11 cellular contexts compared by ENCODE assay signal in the genomic region with DNA sequence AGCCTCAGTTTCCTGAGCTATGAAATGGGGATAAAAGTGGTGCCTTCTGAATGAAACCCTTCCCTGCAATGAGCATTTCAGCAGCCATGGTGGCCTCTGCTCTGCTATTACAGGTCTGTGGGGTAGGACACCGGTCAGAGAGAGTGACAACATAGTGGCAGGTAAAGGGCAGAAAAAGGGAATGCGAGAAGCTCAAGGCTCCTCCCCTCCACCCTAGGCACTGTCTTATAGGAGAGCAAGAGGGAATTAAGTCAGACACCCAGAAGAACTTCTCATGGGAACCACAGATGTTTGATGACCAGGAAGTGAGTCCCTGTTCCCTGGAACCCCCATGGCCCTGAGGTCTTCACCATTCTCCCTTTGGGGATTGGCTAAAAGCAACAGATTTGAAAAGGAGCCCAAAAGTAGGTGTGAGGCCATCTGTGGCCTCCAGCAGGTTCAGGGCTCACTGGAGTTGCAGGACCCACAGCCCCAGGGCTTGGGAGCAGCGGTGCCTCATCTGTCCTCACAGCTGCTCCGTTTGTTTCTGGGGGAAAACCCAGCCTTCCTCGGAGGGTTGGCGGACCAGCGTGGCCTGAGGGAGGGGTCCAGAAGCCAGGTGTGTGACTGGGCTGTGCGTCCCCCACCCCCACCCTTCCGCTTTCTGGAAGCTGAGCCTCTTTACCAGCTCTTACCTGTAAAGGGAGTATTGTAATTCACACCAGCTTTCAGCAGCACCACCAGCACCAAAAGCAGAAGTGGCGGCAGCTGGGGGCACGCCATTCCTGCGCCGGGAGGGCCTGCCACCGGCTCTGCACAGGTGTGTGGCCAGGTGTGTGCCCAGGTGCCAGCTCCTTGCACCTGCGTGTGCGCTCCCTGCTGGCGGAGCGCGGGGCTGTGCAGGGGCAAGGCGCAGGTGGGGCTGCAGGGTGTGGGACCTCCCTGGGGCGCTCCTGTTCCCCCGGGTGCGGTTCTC. TPM values are rescaled to one million over a fixed set of nuclear protein-coding genes. Genes with fewer than 3 reads are reported as not detected.
DNase-seq lines count a peak whose midpoint lies in the region; ATAC-seq, FAIRE-seq and TF ChIP-seq lines count a peak whose summit lies in the region.
"Had no signal": no experiment of that assay in that cellular context is flagged by ENCODE, and none has a peak within 500 bp of the region (broad histone marks: within the 10 kb centered on the region; RNA-seq: fewer than 3 reads in every experiment).

No MANE protein-coding gene starts in this region.

- no peak overlapping the region for H3K4me3 Mint-ChIP-seq in natural killer cell
- H3K4me3 Mint-ChIP-seq: CD8-positive, alpha-beta T cell had no signal

- TF ChIP-seq CTCF in HEK293 (tag by site-specific recombination; IDR thresholded peaks at IDR 0.05) (no peak), PC-9 (conservative IDR thresholded peaks at IDR 0.05) (peak; percentile 63), kidney (IDR thresholded peaks at IDR 0.05; ENCODE audit: borderline replicate concordance, extremely low read depth, insufficient read depth) (peak; percentile 24), natural killer cell (IDR thresholded peaks at IDR 0.05) (no peak)

- H3K4me3 ChIP-seq in HEK293 (ENCODE audit: low read depth, low read length) (no peak overlapping the region), PC-9 (peak overlapping the region; percentile 54), kidney (ENCODE audit: low read length in 2 of 2) (no peak overlapping the region)
- H3K4me3 ChIP-seq: cardiac muscle cell had no signal

- no peaks in the 10 kb centered on the region for H4K20me1 ChIP-seq in PC-9 (ENCODE audit: insufficient read depth)

- H3K27me3 Mint-ChIP-seq in natural killer cell (ENCODE audit: low read depth in 2 of 2), result peaks cover 16 to 25% of the 10 kb centered on the region in 2 donors

- POLR2A ChIA-PET in HEK293 (lab: Yijun Ruan, JAX) (interaction anchor here (0.5 kb wide), 2 partner anchors 60 to 400 kb away, joined by 3 read pairs; no protein-coding TSS in a partner anchor), PC-9 (lab: Charles Lee; ENCODE audit: unreplicated experiment) (interaction anchor here (0.6 to 1.1 kb wide), 4 partner anchors 27 to 90 kb away, joined by 3 to 8 read pairs (median 4); a partner anchor contains a TSS)

- H3K4me1 Mint-ChIP-seq in natural killer cell, result peaks cover 0 to 5% of the 10 kb centered on the region in 2 donors

- H3K4me1 ChIP-seq in HEK293 (ENCODE audit: control insufficient read depth, insufficient read depth, low read length) (no peaks in the 10 kb centered on the region), PC-9 (replicated peaks; ENCODE audit: insufficient read depth) (peaks cover 39% of the 10 kb centered on the region), kidney (ENCODE audit: control insufficient read depth in 1 of 2, insufficient read depth in 1 of 2, low read depth in 1 of 2, low read length in 2 of 2) (no peaks in the 10 kb centered on the region)

- peak overlapping the region; percentile 87 for H3K4me2 ChIP-seq in PC-9

- DNase-seq in COR-L47 (lab: John Stamatoyannopoulos, UW) (peak; percentile 36), PC-9 (peak; percentile 70 to 84), kidney (peak; percentile 78), natural killer cell (no peak), NOMO-1 (lab: John Stamatoyannopoulos, UW; ENCODE audit: unreplicated experiment in 2 of 2) (no peak)
- no peak for DNase-seq in stimulated activated CD4-positive, alpha-beta T cell treated with anti-CD3 and anti-CD28 coated beads, Interleukin-4, amount 100 ng/mL, for 1 hour
- DNase-seq: CD8-positive, alpha-beta T cell had no signal

- CTCF ChIA-PET in HEK293 (lab: Yijun Ruan, JAX) (interaction anchor here (0.5 to 7.5 kb wide), 19 partner anchors 9 to 207 kb away, joined by 3 to 121 read pairs (median 4); a partner anchor contains a TSS), PC-9 (lab: Charles Lee) (interaction anchor here (0.7 to 2.9 kb wide), 5 partner anchors 20 to 142 kb away, joined by 4 to 13 read pairs (median 7); no protein-coding TSS in a partner anchor)

- no peak overlapping the region for H3K9ac ChIP-seq in kidney (ENCODE audit: low read length in 2 of 2)

- H3K27ac ChIP-seq in HEK293 (ENCODE audit: extremely low read depth, low read depth, low read length), result no peak overlapping the region
- H3K27ac ChIP-seq in PC-9, result peak overlapping the region; percentile 98
- no peak overlapping the region for H3K27ac ChIP-seq in kidney (ENCODE audit: low read depth in 2 of 2, low read length in 2 of 2)
- H3K27ac ChIP-seq: cardiac muscle cell had no signal

- ATAC-seq in natural killer cell, result no peak
- ATAC-seq in GM21447 (IDR thresholded peaks at IDR 0.05; ENCODE audit: unreplicated experiment), result no peak
- ATAC-seq: CD8-positive, alpha-beta T cell had no signal

- intact Hi-C loops in PC-9 (cut with micrococcal nuclease; ENCODE audit: unreplicated experiment) (loop anchor here (5.0 to 10.0 kb wide), 2 partner anchors 63 to 160 kb away; a partner anchor contains a TSS), kidney (cut with DNase I) (loop anchor here (10.0 kb wide), 1 partner anchor 60 kb away; a partner anchor contains a TSS), natural killer cell (cut with micrococcal nuclease) (loop anchor here (5.0 kb wide), 2 partner anchors 93 to 318 kb away; no protein-coding TSS in a partner anchor)

- H3K36me3 Mint-ChIP-seq in natural killer cell, result no peaks in the 10 kb centered on the region
- H3K36me3 Mint-ChIP-seq: CD8-positive, alpha-beta T cell had no signal

- H3K27ac Mint-ChIP-seq in natural killer cell, result no peak overlapping the region
- H3K27ac Mint-ChIP-seq: CD8-positive, alpha-beta T cell had no signal

- H3K9me3 Mint-ChIP-seq in natural killer cell, result no peaks in the 10 kb centered on the region
- H3K9me3 Mint-ChIP-seq: CD8-positive, alpha-beta T cell had no signal

- no TSS peak for BruUV-seq in PC-9 (replicated peaks; lab: Mats Ljungman, UMichigan)

- no peak for FAIRE-seq in kidney (lab: Jason Lieb, UNC)

- H3K27me3 ChIP-seq in PC-9 (ENCODE audit: insufficient read depth, low read depth), result no peaks in the 10 kb centered on the region

- H3F3A ChIP-seq in PC-9 (ENCODE audit: insufficient read depth, low read depth), result peaks cover 43% of the 10 kb centered on the region

- no peaks in the 10 kb centered on the region for H3K9me3 ChIP-seq in HEK293 (ENCODE audit: control insufficient read depth, insufficient read depth, low read depth, low read length)
- no peaks in the 10 kb centered on the region for H3K9me3 ChIP-seq in PC-9 (ENCODE audit: insufficient read depth, low read depth)
- no peaks in the 10 kb centered on the region for H3K9me3 ChIP-seq in kidney (ENCODE audit: control insufficient read depth in 1 of 2, low read length in 2 of 2)

- H3K9me2 ChIP-seq in PC-9 (ENCODE audit: insufficient read depth), result no peaks in the 10 kb centered on the region

- H2AFZ ChIP-seq in PC-9, result peak overlapping the region; percentile 70

- no peaks in the 10 kb centered on the region for H3K79me2 ChIP-seq in PC-9 (ENCODE audit: low read depth)

- H3K36me3 ChIP-seq in HEK293 (ENCODE audit: control insufficient read depth in 2 of 2, insufficient read depth in 1 of 2, low read length in 2 of 2), result no peaks in the 10 kb centered on the region
- no peaks in the 10 kb centered on the region for H3K36me3 ChIP-seq in PC-9 (ENCODE audit: low read depth)
- peaks cover 0 to 6% of the 10 kb centered on the region in 2 donors for H3K36me3 ChIP-seq in kidney (ENCODE audit: control insufficient read depth in 1 of 2, insufficient read depth in 2 of 2, low read length in 2 of 2)
- H3K36me3 ChIP-seq: cardiac muscle cell had no signal

TF ChIP-seq in HEK293, 187 proteins besides CTCF, POLR2A, EP300 and RAD21:
- TF ChIP-seq, protein P1, sequence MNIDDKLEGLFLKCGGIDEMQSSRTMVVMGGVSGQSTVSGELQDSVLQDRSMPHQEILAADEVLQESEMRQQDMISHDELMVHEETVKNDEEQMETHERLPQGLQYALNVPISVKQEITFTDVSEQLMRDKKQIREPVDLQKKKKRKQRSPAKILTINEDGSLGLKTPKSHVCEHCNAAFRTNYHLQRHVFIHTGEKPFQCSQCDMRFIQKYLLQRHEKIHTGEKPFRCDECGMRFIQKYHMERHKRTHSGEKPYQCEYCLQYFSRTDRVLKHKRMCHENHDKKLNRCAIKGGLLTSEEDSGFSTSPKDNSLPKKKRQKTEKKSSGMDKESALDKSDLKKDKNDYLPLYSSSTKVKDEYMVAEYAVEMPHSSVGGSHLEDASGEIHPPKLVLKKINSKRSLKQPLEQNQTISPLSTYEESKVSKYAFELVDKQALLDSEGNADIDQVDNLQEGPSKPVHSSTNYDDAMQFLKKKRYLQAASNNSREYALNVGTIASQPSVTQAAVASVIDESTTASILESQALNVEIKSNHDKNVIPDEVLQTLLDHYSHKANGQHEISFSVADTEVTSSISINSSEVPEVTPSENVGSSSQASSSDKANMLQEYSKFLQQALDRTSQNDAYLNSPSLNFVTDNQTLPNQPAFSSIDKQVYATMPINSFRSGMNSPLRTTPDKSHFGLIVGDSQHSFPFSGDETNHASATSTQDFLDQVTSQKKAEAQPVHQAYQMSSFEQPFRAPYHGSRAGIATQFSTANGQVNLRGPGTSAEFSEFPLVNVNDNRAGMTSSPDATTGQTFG (tag by site-specific recombination; IDR thresholded peaks at IDR 0.05; ENCODE audit: borderline replicate concordance), result no peak
- peak; percentile 58; the same call in 1 of the 2 replicates for TF ChIP-seq ZEB2 (tag by site-specific recombination; IDR thresholded peaks at IDR 0.05)
- TF ChIP-seq ZNF660 (tag by site-specific recombination; IDR thresholded peaks at IDR 0.05), result no peak
- no peak for TF ChIP-seq ZNF350 (tag by site-specific recombination; IDR thresholded peaks at IDR 0.05)
- no peak for TF ChIP-seq BCL11B (tag by site-specific recombination; IDR thresholded peaks at IDR 0.05; ENCODE audit: low read depth)
- peak; percentile 57; the same call in 1 of the 2 replicates for TF ChIP-seq KLF1 (tag by site-specific recombination; IDR thresholded peaks at IDR 0.05)
- no peak for TF ChIP-seq SP3 (tag by site-specific recombination; IDR thresholded peaks at IDR 0.05)

RNA-seq across cellular contexts. Expression of a gene that starts 19.4 kb away (rescaled TPM):
- total RNA-seq in PC-9 (2021), result 5.6 and 7.3 TPM in 2 replicates
- 6.3 TPM for total RNA-seq in kidney
- 0.82 TPM for polyA plus RNA-seq in kidney (ENCODE audit: insufficient read depth, low read depth, low replicate concordance)
- total RNA-seq in natural killer cell, result 10 to 100 TPM; 13.7 to 19.4 (median 15.6) TPM
- total RNA-seq: pulmonary artery endothelial cell had no signal

RNA-seq across cellular contexts. Expression of a gene that starts 26.6 kb away (rescaled TPM):
- 115 and 150 TPM in 2 replicates for total RNA-seq in PC-9 (2021)
- 181 TPM for total RNA-seq in kidney
- polyA plus RNA-seq in kidney (ENCODE audit: insufficient read depth, low read depth, low replicate concordance), result 117 TPM
- total RNA-seq in natural killer cell, result 1,000 to 10,000 TPM; 1,182 to 2,122 (median 1,520) TPM

RNA-seq across cellular contexts. Expression of a gene that starts 28.6 kb away (rescaled TPM):
- total RNA-seq in PC-9 (2021), result 2.2 and 3.8 TPM in 2 replicates
- total RNA-seq in kidney, result 2.0 TPM
- polyA plus RNA-seq in kidney (ENCODE audit: insufficient read depth, low read depth, low replicate concordance), result not detected
- total RNA-seq in natural killer cell, result not detected

RNA-seq across cellular contexts. Expression of a gene that starts 51.0 kb away (rescaled TPM):
- total RNA-seq in PC-9 (2021), result 4.0 and 4.1 TPM in 2 replicates
- total RNA-seq in kidney, result 5.2 TPM
- 10.5 TPM for polyA plus RNA-seq in kidney (ENCODE audit: insufficient read depth, low read depth, low replicate concordance)
- total RNA-seq in natural killer cell, result 1 to 10 TPM; 5.2 to 7.8 (median 7.6) TPM

Comparison
In these comparisons a context has a peak if more than half of its experiments do, and no peak if none do; other contexts are left out.
1. DNase-seq: peak in COR-L47 (single experiment), PC-9 (2 of 2) and kidney (single experiment); none in natural killer cell (single experiment), NOMO-1 (0 of 2) and stimulated activated CD4-positive, alpha-beta T cell treated with anti-CD3 and anti-CD28 coated beads, Interleukin-4, amount 100 ng/mL, for 1 hour (single experiment).
2. CTCF ChIP-seq: peak in PC-9 (single experiment) and kidney (single experiment); none in HEK293 (single experiment) and natural killer cell (single experiment).